9 cellular contexts compared by ENCODE assay signal in genomic region chr10:100508691-100509150, GRCh38. TPM values are rescaled to one million over a fixed set of nuclear protein-coding genes. Genes with fewer than 3 reads are reported as not detected.
DNase-seq lines count a peak whose midpoint lies in the region; ATAC-seq and TF ChIP-seq lines count a peak whose summit lies in the region.
"Had no signal": no experiment of that assay in that cellular context is flagged by ENCODE, and none has a peak within 500 bp of the region (broad histone marks: within the 10 kb centered on the region; RNA-seq: fewer than 3 reads in every experiment).

No MANE protein-coding gene starts in this region.

- H3K36me3 ChIP-seq in liver (ENCODE audit: control insufficient read depth in 4 of 4, insufficient read depth in 3 of 4, low read depth in 1 of 4, low read length in 3 of 4): peaks cover 3 to 22% (median 8%) of the 10 kb centered on the region in 4 donors

- peak; percentile 13 for DNase-seq in NCI-H2107 (lab: John Stamatoyannopoulos, UW)
- no peak for DNase-seq in NCI-H2107 treated with DMSO at 0.1 percent for 48 hours (lab: John Stamatoyannopoulos, UW; ENCODE audit: unreplicated experiment)
- DNase-seq in RKO (ENCODE audit: low spot score): peak; percentile 58
- peak; percentile 77 for DNase-seq in astrocyte of the hippocampus (ENCODE audit: low read depth, low spot score)

- TF ChIP-seq RAD21 in liver (IDR thresholded peaks at IDR 0.05): peak; percentile 78 to 89

- 64% methylated on average over 3 of the region's 3 CpGs for WGBS in liver

- no peaks in the 10 kb centered on the region for H3K9me3 ChIP-seq in liver (ENCODE audit: control insufficient read depth in 4 of 4, low read length in 3 of 4)
- H3K9me3 ChIP-seq: thoracic aorta had no signal

- TF ChIP-seq CTCF in liver (IDR thresholded peaks at IDR 0.05; ENCODE audit: low read depth, low read length, missing input control): peak; percentile 48

- H3K4me1 ChIP-seq in liver (ENCODE audit: control insufficient read depth in 4 of 4, insufficient read depth in 4 of 4, low read length in 3 of 4): no peaks in the 10 kb centered on the region

- H3K27me3 ChIP-seq in liver (ENCODE audit: control insufficient read depth in 4 of 4, insufficient read depth in 4 of 4, low read length in 3 of 4): no peaks in the 10 kb centered on the region

- ATAC-seq in HG02938 (IDR thresholded peaks at IDR 0.05; ENCODE audit: unreplicated experiment): peak; percentile 72
- ATAC-seq in GM19452 (IDR thresholded peaks at IDR 0.05; ENCODE audit: unreplicated experiment): no peak
- no peak for ATAC-seq in GM18873 (IDR thresholded peaks at IDR 0.05; ENCODE audit: low FRiP score, unreplicated experiment)

- no peak overlapping the region for H3K4me3 ChIP-seq in liver (ENCODE audit: low read depth in 1 of 3, low read length in 3 of 3)
- H3K4me3 ChIP-seq: thoracic aorta had no signal

- no peak overlapping the region for H3K9ac ChIP-seq in liver (ENCODE audit: low read depth in 1 of 2, low read length in 2 of 2)

- no peak overlapping the region for H3K27ac ChIP-seq in liver (ENCODE audit: low read depth in 1 of 2, low read length in 2 of 2)
- H3K27ac ChIP-seq: thoracic aorta had no signal

TF ChIP-seq in liver, 16 proteins besides CTCF, POLR2A, EP300 and RAD21:
- TF ChIP-seq TAF1 (conservative IDR thresholded peaks at IDR 0.05) (no peak), FOXA2 (IDR thresholded peaks at IDR 0.05) (no peak), YY1 (IDR thresholded peaks at IDR 0.05) (no peak), ATF3 (IDR thresholded peaks at IDR 0.05) (no peak), HNF4G (IDR thresholded peaks at IDR 0.05) (no peak), FOXA1 (IDR thresholded peaks at IDR 0.05) (no peak), MAX (IDR thresholded peaks at IDR 0.05) (no peak), ZBTB33 (IDR thresholded peaks at IDR 0.05) (no peak), EGR1 (IDR thresholded peaks at IDR 0.05; ENCODE audit: low read depth in 2 of 2) (no peak), RXRA (IDR thresholded peaks at IDR 0.05) (no peak), REST (IDR thresholded peaks at IDR 0.05) (no peak), GABPA (IDR thresholded peaks at IDR 0.05 in 1 of 2, conservative IDR thresholded peaks at IDR 0.05 in 1 of 2) (no peak), NR2F2 (IDR thresholded peaks at IDR 0.05) (no peak), JUND (IDR thresholded peaks at IDR 0.05) (no peak), HNF4A (conservative IDR thresholded peaks at IDR 0.05) (no peak), SP1 (IDR thresholded peaks at IDR 0.05) (no peak)

RNA-seq across cellular contexts. Expression of gene SEC31B, which starts 10.9 kb away (rescaled TPM):
- 1 to 10 TPM; 1.3 to 5.9 TPM for total RNA-seq in liver
- polyA plus RNA-seq in liver: 1 to 10 TPM; 1.7 to 6.6 TPM

RNA-seq across cellular contexts. Expression of gene NDUFB8, which starts 20.9 kb away (rescaled TPM):
- 100 to 1,000 TPM in 1 of 2 donors, 10 to 100 TPM in 1; 72.4 to 142 TPM for total RNA-seq in liver
- polyA plus RNA-seq in liver: 100 to 1,000 TPM; 256 to 297 TPM

RNA-seq across cellular contexts. Expression of gene HIF1AN, which starts 27.0 kb away (rescaled TPM):
- 10 to 100 TPM; 10.1 to 10.7 TPM for total RNA-seq in liver
- polyA plus RNA-seq in liver: 1 to 10 TPM; 4.6 to 4.8 TPM

RNA-seq across cellular contexts. Expression of gene WNT8B, which starts 45.9 kb away (rescaled TPM):
- not detected for total RNA-seq in liver
- not detected for polyA plus RNA-seq in liver
- total RNA-seq: thoracic aorta had no signal
